ENCODE assay signal across 8 cellular contexts in the genomic region with DNA sequence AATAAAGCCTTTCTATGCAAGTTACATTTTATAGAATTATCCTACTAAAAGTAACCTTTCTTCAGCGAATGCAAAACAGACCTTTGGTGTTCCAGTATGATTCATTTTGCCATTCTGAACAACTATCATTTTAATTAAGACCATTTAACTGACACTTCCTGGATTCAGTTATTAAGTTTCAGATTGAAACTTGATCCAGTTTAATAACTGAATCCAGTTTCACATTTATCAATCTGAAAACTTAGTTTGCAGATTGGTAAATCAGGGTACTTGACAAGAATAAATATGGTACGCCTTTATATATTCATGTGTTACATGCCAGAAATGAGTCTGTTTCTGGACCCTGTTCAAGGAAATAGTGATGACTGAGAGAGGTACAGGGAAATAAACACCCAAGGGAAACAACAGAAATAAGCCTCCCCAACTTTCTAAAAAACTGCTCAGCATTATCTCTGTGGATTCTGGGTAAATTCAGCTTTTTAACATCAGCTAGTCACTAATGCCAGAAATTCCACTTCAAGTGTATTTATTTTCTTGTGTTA. TPM values are rescaled to one million over a fixed set of nuclear protein-coding genes. Genes with fewer than 3 reads are reported as not detected.
DNase-seq lines count a peak whose midpoint lies in the region; ATAC-seq, FAIRE-seq and TF ChIP-seq lines count a peak whose summit lies in the region.

No MANE protein-coding gene starts in this region.

- no peak for TF ChIP-seq POLR2A in GM12892 (IDR thresholded peaks at IDR 0.05; ENCODE audit: low read depth, low read length)

- H3K9me3 ChIP-seq in skeletal muscle tissue (ENCODE audit: control insufficient read depth in 3 of 3, low read length in 3 of 3) = no peaks in the 10 kb centered on the region

- peaks cover 6 to 10% (median 8%) of the 10 kb centered on the region in 3 donors for H3K36me3 ChIP-seq in skeletal muscle tissue (ENCODE audit: control insufficient read depth in 3 of 3, insufficient read depth in 3 of 3, low read length in 3 of 3)

- peaks cover 16 to 20% (median 16%) of the 10 kb centered on the region in 3 donors for H3K4me1 ChIP-seq in skeletal muscle tissue (ENCODE audit: control insufficient read depth in 3 of 3, insufficient read depth in 3 of 3, low read length in 3 of 3)

- H3K27me3 ChIP-seq in skeletal muscle tissue (ENCODE audit: control insufficient read depth in 3 of 3, insufficient read depth in 3 of 3, low read length in 3 of 3) = no peaks in the 10 kb centered on the region

- no peak overlapping the region for H3K4me3 ChIP-seq in skeletal muscle tissue (ENCODE audit: low read length in 3 of 3)

- H3K27ac ChIP-seq in epithelial cell of prostate (peak overlapping the region; percentile 67), skeletal muscle tissue (ENCODE audit: low read depth, low read length) (peak overlapping the region; percentile 13)

- DNase-seq in GM12892 (ENCODE audit: insufficient read length) = no peak
- DNase-seq in RKO (ENCODE audit: low spot score) = peak; percentile 29
- DNase-seq in epithelial cell of prostate (ENCODE audit: low read depth, low spot score) = no peak
- DNase-seq in NCI-H345 treated with DMSO at 0.1 percent for 48 hours (lab: John Stamatoyannopoulos, UW; ENCODE audit: unreplicated experiment) = no peak
- no peak for DNase-seq in urothelium cell line (ENCODE audit: low spot score)

- ATAC-seq in HG03108 (IDR thresholded peaks at IDR 0.05; ENCODE audit: unreplicated experiment) (no peak), HG02588 (IDR thresholded peaks at IDR 0.05; ENCODE audit: unreplicated experiment) (no peak)

- FAIRE-seq in GM12892 (lab: Jason Lieb, UNC) (peak; percentile 85), urothelium cell line (lab: Jason Lieb, UNC) (no peak)

- H3K9ac ChIP-seq in skeletal muscle tissue (ENCODE audit: low read depth in 1 of 3, low read length in 3 of 3) = no peak overlapping the region

RNA-seq across cellular contexts. Expression of gene NFKBIZ, which starts 23.3 kb away (rescaled TPM):
- polyA plus RNA-seq in GM12892 (2012; ENCODE audit: missing spikeins) = 27.7 TPM
- total RNA-seq in skeletal muscle tissue = 7.8 TPM

RNA-seq across cellular contexts. Expression of gene NXPE3, which starts 47.0 kb away (rescaled TPM):
- 7.0 TPM for polyA plus RNA-seq in GM12892 (2012; ENCODE audit: missing spikeins)
- 11.0 TPM for total RNA-seq in skeletal muscle tissue
